8 cellular contexts compared by ENCODE assay signal in genomic region chr2:75608684-75609333, GRCh38. TPM values are rescaled to one million over a fixed set of nuclear protein-coding genes. Genes with fewer than 3 reads are reported as not detected.
DNase-seq lines count a peak whose midpoint lies in the region; ATAC-seq and TF ChIP-seq lines count a peak whose summit lies in the region.

No MANE protein-coding gene starts in this region.

- no peaks in the 10 kb centered on the region for H3K9me3 ChIP-seq in BE2C

- ATAC-seq in GM18861 (IDR thresholded peaks at IDR 0.05; ENCODE audit: unreplicated experiment) (peak; percentile 82), HG03066 (IDR thresholded peaks at IDR 0.05; ENCODE audit: low read depth, unreplicated experiment) (peak; percentile 72)
- peak; percentile 63 to 68 for ATAC-seq in stimulated activated naive B cell treated with anti-CD40 and anti-IgM and Interleukin-4, amounts not matched to agents 10 μg/mL and 1 μg/mL and 100 μg/mL, for 72 hours (replicated peaks)

- peak; percentile 76 for TF ChIP-seq CTCF in BE2C (IDR thresholded peaks at IDR 0.05; ENCODE audit: low read depth, low read length)
- TF ChIP-seq CTCF in epithelial cell of esophagus (IDR thresholded peaks at IDR 0.05; ENCODE audit: insufficient read depth, low read depth, low read length, missing control alignments), result peak; percentile 99

- H3K4me1 ChIP-seq in BE2C, result no peaks in the 10 kb centered on the region

- H3K27me3 ChIP-seq in BE2C, result no peaks in the 10 kb centered on the region

- H3K9me3 Mint-ChIP-seq in stimulated activated naive B cell treated with anti-CD40 and anti-IgM and Interleukin-4, amounts not matched to agents 10 μg/mL and 1 μg/mL and 100 μg/mL, for 72 hours, result peaks cover 0 to 2% of the 10 kb centered on the region in 2 donors

- no peak overlapping the region for H3K27ac Mint-ChIP-seq in stimulated activated naive B cell treated with anti-CD40 and anti-IgM and Interleukin-4, amounts not matched to agents 10 μg/mL and 1 μg/mL and 100 μg/mL, for 72 hours

- H3K4me3 ChIP-seq in BE2C (ENCODE audit: low read depth, low read length) (0 out of 2 replicates have a peak overlapping the region, but pooled peaks have one; percentile 17), epithelial cell of esophagus (ENCODE audit: low read length) (peak overlapping the region; percentile 32)

- H3K36me3 Mint-ChIP-seq in stimulated activated naive B cell treated with anti-CD40 and anti-IgM and Interleukin-4, amounts not matched to agents 10 μg/mL and 1 μg/mL and 100 μg/mL, for 72 hours, result no peaks in the 10 kb centered on the region

- DNase-seq in BE2C, result peak; percentile 51
- peak; percentile 57 for DNase-seq in NCI-H345 treated with DMSO at 0.1 percent for 48 hours (lab: John Stamatoyannopoulos, UW; ENCODE audit: unreplicated experiment)
- DNase-seq in activated CD8-positive, alpha-beta memory T cell treated with anti-CD3 and anti-CD28 coated beads for 48 hours (ENCODE audit: low read depth in 2 of 3, low spot score in 2 of 3), result peak; percentile 8 to 44 (median 31)
- peak; percentile 73 for DNase-seq in epithelial cell of esophagus (ENCODE audit: low read depth)
- DNase-seq in mucosa of gallbladder (ENCODE audit: low spot score), result peak; percentile 55
- DNase-seq in stimulated activated naive B cell treated with anti-CD40 and anti-IgM and Interleukin-4, amounts not matched to agents 10 μg/mL and 1 μg/mL and 100 μg/mL, for 72 hours, result peak; percentile 35

- peaks cover 15 to 29% of the 10 kb centered on the region in 2 donors for H3K4me1 Mint-ChIP-seq in stimulated activated naive B cell treated with anti-CD40 and anti-IgM and Interleukin-4, amounts not matched to agents 10 μg/mL and 1 μg/mL and 100 μg/mL, for 72 hours

- H3K27me3 Mint-ChIP-seq in stimulated activated naive B cell treated with anti-CD40 and anti-IgM and Interleukin-4, amounts not matched to agents 10 μg/mL and 1 μg/mL and 100 μg/mL, for 72 hours, result peaks cover 66 to 74% of the 10 kb centered on the region in 2 donors

- H3K4me3 Mint-ChIP-seq in stimulated activated naive B cell treated with anti-CD40 and anti-IgM and Interleukin-4, amounts not matched to agents 10 μg/mL and 1 μg/mL and 100 μg/mL, for 72 hours, result peak overlapping the region; percentile 46 to 64

- no peaks in the 10 kb centered on the region for H3K36me3 ChIP-seq in BE2C

RNA-seq across cellular contexts. Expression of gene MRPL19, which starts 37.8 kb away (rescaled TPM):
- 9.0 TPM for polyA plus RNA-seq in BE2C (2012; ENCODE audit: insufficient read depth, insufficient read length, low read depth)
- total RNA-seq in mucosa of gallbladder, result 45.4 TPM

RNA-seq across cellular contexts. Expression of gene EVA1A, which starts 48.1 kb away (rescaled TPM):
- polyA plus RNA-seq in BE2C (2012; ENCODE audit: insufficient read depth, insufficient read length, low read depth), result not detected
- total RNA-seq in mucosa of gallbladder, result 0.43 TPM

Comparison
In these comparisons a context has a peak if more than half of its experiments do, and no peak if none do; other contexts are left out.
1. Peak in every context shown above with its lines: DNase-seq, ATAC-seq and H3K4me3 ChIP-seq.